12 cellular contexts compared by ENCODE assay signal in the genomic region with DNA sequence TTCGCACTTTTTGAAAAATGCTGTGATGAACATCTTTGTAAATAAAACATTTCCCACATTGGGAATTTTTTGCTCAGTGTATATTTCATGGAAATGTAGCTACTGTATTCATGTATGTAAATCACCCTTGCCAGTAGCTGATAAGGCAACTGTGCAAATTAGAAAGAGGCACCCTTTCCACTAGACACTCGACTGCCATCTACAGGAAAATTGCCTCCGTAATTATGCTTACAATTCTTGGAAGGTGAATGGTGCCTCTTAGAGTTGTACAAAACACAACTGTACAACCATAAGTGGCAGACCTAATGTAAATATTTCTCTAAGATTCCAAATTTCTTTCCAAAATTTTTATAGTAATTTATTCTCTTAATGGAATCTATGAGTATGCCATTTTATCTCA.
DNase-seq lines count a peak whose midpoint lies in the region; TF ChIP-seq lines count a peak whose summit lies in the region.
"Had no signal": no experiment of that assay in that cellular context is flagged by ENCODE, and none has a peak within 500 bp of the region (broad histone marks: within the 10 kb centered on the region; RNA-seq: fewer than 3 reads in every experiment).

No MANE protein-coding gene starts in this region.

- CTCF ChIA-PET in PC-9 (lab: Charles Lee), result no interaction called here

- H3K9me3 ChIP-seq in MM.1S (replicated peaks; ENCODE audit: insufficient read depth, low read length) (no peaks in the 10 kb centered on the region), PC-9 (ENCODE audit: insufficient read depth, low read depth) (no peaks in the 10 kb centered on the region), uterus (no peaks in the 10 kb centered on the region)

- BruUV-seq in PC-9 (replicated peaks; lab: Mats Ljungman, UMichigan), result no TSS peak

- no peak overlapping the region for H3K27ac Mint-ChIP-seq in osteocyte (ENCODE audit: unreplicated experiment)
- no peak overlapping the region for H3K27ac Mint-ChIP-seq in nephron progenitor cell
- H3K27ac Mint-ChIP-seq: activated B cell treated with CpG ODN at 0.5 μM for 24 hours; stimulated activated naive CD8-positive, alpha-beta T cell treated with anti-CD3 and anti-CD28 coated beads, Interleukin-15, Interleukin-2, amounts not matched to agents 100 ng/mL and 50 ng/mL, for 24 hours had no signal

- H3K79me2 ChIP-seq in MM.1S (ENCODE audit: low read length) (no peaks in the 10 kb centered on the region), PC-9 (ENCODE audit: low read depth) (no peaks in the 10 kb centered on the region)

- POLR2A ChIA-PET in PC-9 (lab: Charles Lee; ENCODE audit: unreplicated experiment), result no interaction called here

- no peaks in the 10 kb centered on the region for H4K20me1 ChIP-seq in MM.1S (ENCODE audit: insufficient read depth, low read length)
- H4K20me1 ChIP-seq in PC-9 (ENCODE audit: insufficient read depth), result no peaks in the 10 kb centered on the region

- H3K27me3 Mint-ChIP-seq in osteocyte (ENCODE audit: unreplicated experiment) (peaks cover 23% of the 10 kb centered on the region), nephron progenitor cell (ENCODE audit: low read depth, poor library complexity) (peaks cover 13% of the 10 kb centered on the region)

- H2AFZ ChIP-seq in MM.1S (ENCODE audit: low read length), result no peak overlapping the region
- no peak overlapping the region for H2AFZ ChIP-seq in PC-9

- TF ChIP-seq CTCF in MM.1S (IDR thresholded peaks at IDR 0.05; ENCODE audit: low read length) (peak; percentile 28), PC-9 (conservative IDR thresholded peaks at IDR 0.05) (peak; percentile 30; the same call in 1 of the 2 replicates), osteocyte (IDR thresholded peaks at IDR 0.05) (peak; percentile 32), nephron progenitor cell (IDR thresholded peaks at IDR 0.05) (no peak), uterus (IDR thresholded peaks at IDR 0.05) (no peak)

- no peaks in the 10 kb centered on the region for H3K9me2 ChIP-seq in MM.1S (replicated peaks; ENCODE audit: insufficient read depth, low read length)
- no peaks in the 10 kb centered on the region for H3K9me2 ChIP-seq in PC-9 (ENCODE audit: insufficient read depth)

- no peak overlapping the region for H3K27ac ChIP-seq in MM.1S (ENCODE audit: low read length)
- no peak overlapping the region for H3K27ac ChIP-seq in PC-9
- H3K27ac ChIP-seq in uterus, result no peak overlapping the region

- H3K36me3 ChIP-seq in MM.1S (replicated peaks; ENCODE audit: insufficient read depth, low read length), result no peaks in the 10 kb centered on the region
- H3K36me3 ChIP-seq in PC-9 (ENCODE audit: low read depth), result no peaks in the 10 kb centered on the region
- H3K36me3 ChIP-seq in uterus, result no peaks in the 10 kb centered on the region

- no peak overlapping the region for H3K4me2 ChIP-seq in MM.1S (ENCODE audit: low read depth, low read length)
- H3K4me2 ChIP-seq in PC-9, result no peak overlapping the region

- no peaks in the 10 kb centered on the region for H3K27me3 ChIP-seq in MM.1S (replicated peaks; ENCODE audit: insufficient read depth, low read length)
- no peaks in the 10 kb centered on the region for H3K27me3 ChIP-seq in PC-9 (ENCODE audit: insufficient read depth, low read depth)
- H3K27me3 ChIP-seq in uterus, result no peaks in the 10 kb centered on the region

- H3K4me3 ChIP-seq in MM.1S (ENCODE audit: low read length), result no peak overlapping the region
- no peak overlapping the region for H3K4me3 ChIP-seq in PC-9
- H3K4me3 ChIP-seq in uterus, result no peak overlapping the region

- H3K36me3 Mint-ChIP-seq in osteocyte (ENCODE audit: unreplicated experiment) (no peaks in the 10 kb centered on the region), nephron progenitor cell (ENCODE audit: low read depth) (no peaks in the 10 kb centered on the region)

- intact Hi-C loops in PC-9 (cut with micrococcal nuclease; ENCODE audit: unreplicated experiment), result no loop called here
- intact Hi-C loops in uterus (cut with DNase I; ENCODE audit: low total_unique reads), result no loop called here

- H3K9me3 Mint-ChIP-seq in osteocyte (ENCODE audit: unreplicated experiment), result no peaks in the 10 kb centered on the region
- H3K9me3 Mint-ChIP-seq in nephron progenitor cell, result no peaks in the 10 kb centered on the region
- H3K9me3 Mint-ChIP-seq: activated B cell treated with CpG ODN at 0.5 μM for 24 hours; stimulated activated naive CD8-positive, alpha-beta T cell treated with anti-CD3 and anti-CD28 coated beads, Interleukin-15, Interleukin-2, amounts not matched to agents 100 ng/mL and 50 ng/mL, for 24 hours had no signal

- H3K4me3 Mint-ChIP-seq in osteocyte (ENCODE audit: unreplicated experiment) (no peak overlapping the region), nephron progenitor cell (no peak overlapping the region)
- H3K4me3 Mint-ChIP-seq: activated B cell treated with CpG ODN at 0.5 μM for 24 hours; stimulated activated naive CD8-positive, alpha-beta T cell treated with anti-CD3 and anti-CD28 coated beads, Interleukin-15, Interleukin-2, amounts not matched to agents 100 ng/mL and 50 ng/mL, for 24 hours had no signal

- TF ChIP-seq POLR2A in uterus (IDR thresholded peaks at IDR 0.05), result no peak

- peak; percentile 2 for DNase-seq in NCI-H2029 (lab: John Stamatoyannopoulos, UW)
- no peak for DNase-seq in NCI-H2029 treated with DMSO at 0.1 percent for 48 hours (lab: John Stamatoyannopoulos, UW)
- no peak for DNase-seq in MM.1S
- DNase-seq in PC-9, result no peak
- DNase-seq in osteocyte (ENCODE audit: extremely low spot score, unreplicated experiment), result no peak
- no peak for DNase-seq in epidermal melanocyte (ENCODE audit: insufficient read length, low spot score)
- no peak for DNase-seq in nephron progenitor cell
- no peak for DNase-seq in uterus
- DNase-seq: activated B cell treated with CpG ODN at 0.5 μM for 24 hours; activated gamma-delta T cell treated with Interleukin-2 at 50 U/mL for 16 hours; effector CD4-positive, alpha-beta T cell had no signal

- H3K4me1 Mint-ChIP-seq in osteocyte (ENCODE audit: unreplicated experiment) (peaks cover 27% of the 10 kb centered on the region), nephron progenitor cell (peaks cover 21% of the 10 kb centered on the region)
- H3K4me1 Mint-ChIP-seq: activated B cell treated with CpG ODN at 0.5 μM for 24 hours had no signal

- H3F3A ChIP-seq in MM.1S (ENCODE audit: insufficient read depth, low read length) (no peaks in the 10 kb centered on the region), PC-9 (ENCODE audit: insufficient read depth, low read depth) (no peaks in the 10 kb centered on the region)

- no peak overlapping the region for H3K9ac ChIP-seq in MM.1S (ENCODE audit: low read length)

- H3K4me1 ChIP-seq in MM.1S (ENCODE audit: low read length), result no peaks in the 10 kb centered on the region
- no peaks in the 10 kb centered on the region for H3K4me1 ChIP-seq in PC-9 (replicated peaks; ENCODE audit: insufficient read depth)
- no peaks in the 10 kb centered on the region for H3K4me1 ChIP-seq in uterus

Comparison
In these comparisons a context has a peak if more than half of its experiments do, and no peak if none do; other contexts are left out.
1. CTCF ChIP-seq: peak in MM.1S (single experiment), PC-9 (single experiment) and osteocyte (single experiment); none in nephron progenitor cell (single experiment) and uterus (0 of 4).